ENCODE assay signal across 5 cellular contexts in the genomic region with DNA sequence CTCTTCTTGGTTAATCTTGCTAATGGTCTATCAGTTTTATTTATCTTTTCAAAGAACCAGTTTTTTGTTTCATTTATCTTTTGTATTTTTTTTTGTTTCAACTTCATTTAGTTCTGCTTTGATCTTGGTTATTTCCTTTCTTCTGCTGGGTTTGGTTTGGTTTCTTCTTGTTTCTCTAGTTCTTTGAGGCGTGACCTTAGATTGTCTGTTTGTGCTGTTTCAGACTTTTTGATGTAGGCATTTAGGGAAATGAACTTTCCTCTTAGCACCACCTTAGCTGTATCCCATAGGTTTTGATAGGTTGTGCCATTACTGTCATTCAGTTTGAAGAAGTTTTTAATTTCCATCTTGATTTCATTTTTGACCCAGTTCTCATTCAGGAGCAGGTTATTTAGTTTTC.
DNase-seq lines count a peak whose midpoint lies in the region; ATAC-seq, FAIRE-seq and TF ChIP-seq lines count a peak whose summit lies in the region.
"Not testable (repeated sequence)": the region's sequence is repeated elsewhere in the genome, so short reads cannot be mapped to it uniquely, and the experiment has no call there.

No MANE protein-coding gene starts in this region.

- H2AFZ ChIP-seq in OCI-LY1 (ENCODE audit: low read length); astrocyte (ENCODE audit: low read depth, low read length): not testable (repeated sequence)

- H3K9me3 Mint-ChIP-seq in astrocyte (ENCODE audit: unreplicated experiment) = not testable (repeated sequence)
- peaks cover 0 to 21% (median 4%) of the 10 kb centered on the region in 7 donors for H3K9me3 Mint-ChIP-seq in naive B cell

- H3K27me3 Mint-ChIP-seq in astrocyte (ENCODE audit: low read depth, unreplicated experiment); naive B cell: not testable (repeated sequence)

- not testable (repeated sequence) for H3K9me2 ChIP-seq in OCI-LY1 (ENCODE audit: low read depth, low read length)

- FAIRE-seq in astrocyte (lab: Jason Lieb, UNC) = peak; percentile 66

- not testable (repeated sequence) for H3K4me3 Mint-ChIP-seq in astrocyte (ENCODE audit: unreplicated experiment)
- H3K4me3 Mint-ChIP-seq in naive B cell = peak overlapping the region in 6 of 8 donors; percentile 11 to 66 (median 34)

- H3K4me3 ChIP-seq in BLaER1; Jurkat, Clone E6-1 (ENCODE audit: low read length); OCI-LY1 (ENCODE audit: low read depth, low read length, poor library complexity, severe bottlenecking); astrocyte (ENCODE audit: insufficient read depth, low read depth, low read length): not testable (repeated sequence)

- not testable (repeated sequence) for H3K36me3 ChIP-seq in BLaER1; OCI-LY1 (ENCODE audit: insufficient read depth, low read length); astrocyte (ENCODE audit: insufficient read depth, low read length)

- not testable (repeated sequence) for H3K36me3 Mint-ChIP-seq in astrocyte (ENCODE audit: low read depth, unreplicated experiment); naive B cell

- peak; percentile 51 for DNase-seq in Jurkat, Clone E6-1 (ENCODE audit: low read depth, low spot score)
- not testable (repeated sequence) for DNase-seq in astrocyte (ENCODE audit: low read depth)
- peak; percentile 30 for DNase-seq in naive B cell

- TF ChIP-seq CTCF in OCI-LY1 (IDR thresholded peaks at IDR 0.05; ENCODE audit: low read length); astrocyte (IDR thresholded peaks at IDR 0.05; ENCODE audit: insufficient read depth, low read depth, low read length): not testable (repeated sequence)

- not testable (repeated sequence) for H3K9ac ChIP-seq in BLaER1; OCI-LY1 (ENCODE audit: low read length); astrocyte (ENCODE audit: low read length)

- H3K27ac ChIP-seq in BLaER1; astrocyte (ENCODE audit: low read depth, low read length): not testable (repeated sequence)
- peak overlapping the region; percentile 86 for H3K27ac ChIP-seq in OCI-LY1 (ENCODE audit: low read depth, low read length, poor library complexity, severe bottlenecking)

- H3K27me3 ChIP-seq in BLaER1; OCI-LY1 (ENCODE audit: insufficient read depth, low read length); astrocyte (ENCODE audit: insufficient read depth, low read length): not testable (repeated sequence)

- not testable (repeated sequence) for H3F3A ChIP-seq in OCI-LY1 (ENCODE audit: insufficient read depth, low read length)

- H3K79me2 ChIP-seq in OCI-LY1 (ENCODE audit: insufficient read depth, low read length); astrocyte (ENCODE audit: insufficient read depth, low read length): not testable (repeated sequence)

- H3K4me2 ChIP-seq in BLaER1 (peak overlapping the region; percentile 23; the same call in 1 of the 2 replicates), OCI-LY1 (ENCODE audit: low read length) (peak overlapping the region; percentile 8; the same call in 1 of the 2 replicates)
- not testable (repeated sequence) for H3K4me2 ChIP-seq in astrocyte (ENCODE audit: low read length)

- H3K4me1 ChIP-seq in BLaER1 (peaks cover 33% of the 10 kb centered on the region), OCI-LY1 (ENCODE audit: insufficient read depth, low read length, severe bottlenecking) (peaks cover 42% of the 10 kb centered on the region)
- H3K4me1 ChIP-seq in astrocyte (ENCODE audit: insufficient read depth, low read length) = not testable (repeated sequence)

- H3K9me3 ChIP-seq in BLaER1 = peaks cover 35% of the 10 kb centered on the region
- not testable (repeated sequence) for H3K9me3 ChIP-seq in OCI-LY1 (ENCODE audit: low read length); astrocyte (ENCODE audit: insufficient read depth, low read depth, low read length)

- not testable (repeated sequence) for ATAC-seq in naive B cell (ENCODE audit: low read depth in 2 of 2)

- H3K4me1 Mint-ChIP-seq in astrocyte (ENCODE audit: low read depth, unreplicated experiment) = not testable (repeated sequence)
- H3K4me1 Mint-ChIP-seq in naive B cell = peaks cover 6 to 23% (median 15%) of the 10 kb centered on the region in 3 donors

- H4K20me1 ChIP-seq in BLaER1; OCI-LY1 (ENCODE audit: insufficient read depth, low read length); astrocyte (ENCODE audit: insufficient read depth, low read length): not testable (repeated sequence)

- not testable (repeated sequence) for H3K27ac Mint-ChIP-seq in astrocyte (ENCODE audit: unreplicated experiment)
- peak overlapping the region in 2 of 6 donors; percentile 3 for H3K27ac Mint-ChIP-seq in naive B cell
